ENCODE assay signal across 27 cellular contexts in the genomic region with DNA sequence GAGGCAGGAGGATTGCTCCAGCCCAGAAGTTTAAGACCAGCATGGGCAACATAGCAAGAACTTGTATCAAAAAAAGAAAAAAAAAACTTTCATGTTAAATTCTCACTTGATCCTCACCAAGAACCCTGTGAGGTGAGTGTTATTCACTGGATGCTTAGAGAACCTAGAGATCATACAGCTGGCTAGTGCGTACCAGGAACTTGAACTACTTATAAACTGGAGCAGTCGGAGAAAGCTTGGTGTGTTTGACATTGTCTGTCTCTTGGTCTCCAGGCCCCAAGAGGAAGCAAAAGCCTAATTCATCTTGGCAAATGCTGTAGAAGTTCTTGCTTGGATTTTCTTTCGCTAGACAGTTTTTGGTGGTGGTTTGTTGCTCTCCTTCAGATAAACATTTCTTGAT. TPM values are rescaled to one million over a fixed set of nuclear protein-coding genes. Genes with fewer than 3 reads are reported as not detected.
DNase-seq lines count a peak whose midpoint lies in the region; ATAC-seq and TF ChIP-seq lines count a peak whose summit lies in the region.
"Had no signal": no experiment of that assay in that cellular context is flagged by ENCODE, and none has a peak within 500 bp of the region (broad histone marks: within the 10 kb centered on the region; RNA-seq: fewer than 3 reads in every experiment).

No MANE protein-coding gene starts in this region.

- intact Hi-C loops in breast epithelium (cut with DNase I; ENCODE audit: low total_unique reads): loop anchor here (10.0 kb wide), 1 partner anchor 137 kb away; no protein-coding TSS in a partner anchor

- H3K27me3 ChIP-seq in DND-41 (ENCODE audit: insufficient read depth, low read length, poor library complexity) (no peaks in the 10 kb centered on the region), Loucy (ENCODE audit: insufficient read depth, low read length, poor library complexity, severe bottlenecking) (no peaks in the 10 kb centered on the region), layer of hippocampus (ENCODE audit: control insufficient read depth, insufficient read depth, low read length) (no peaks in the 10 kb centered on the region), subcutaneous abdominal adipose tissue (ENCODE audit: control insufficient read depth in 5 of 5, insufficient read depth in 4 of 5, low read length in 5 of 5) (no peaks in the 10 kb centered on the region), breast epithelium (no peaks in the 10 kb centered on the region)
- H3K27me3 ChIP-seq: transverse colon had no signal

- H3K9ac ChIP-seq in DND-41 (ENCODE audit: low read depth, low read length): no peak overlapping the region
- peak overlapping the region; percentile 35 for H3K9ac ChIP-seq in Loucy (ENCODE audit: low read depth, low read length, poor library complexity, severe bottlenecking)
- peak overlapping the region in 1 of 5 donors; percentile 27 for H3K9ac ChIP-seq in subcutaneous abdominal adipose tissue (ENCODE audit: low read length in 5 of 5)

- H3K4me2 ChIP-seq in DND-41 (ENCODE audit: insufficient read depth, low read length): no peak overlapping the region
- H3K4me2 ChIP-seq in Loucy (ENCODE audit: low read depth, low read length, poor library complexity, severe bottlenecking): peak overlapping the region; percentile 76

- no peaks in the 10 kb centered on the region for H3K36me3 ChIP-seq in DND-41 (ENCODE audit: insufficient read depth, low read length)
- no peaks in the 10 kb centered on the region for H3K36me3 ChIP-seq in Loucy (ENCODE audit: insufficient read depth, low read length)
- no peaks in the 10 kb centered on the region for H3K36me3 ChIP-seq in subcutaneous abdominal adipose tissue (ENCODE audit: control insufficient read depth in 5 of 5, insufficient read depth in 5 of 5, low read length in 5 of 5)
- H3K36me3 ChIP-seq in breast epithelium: no peaks in the 10 kb centered on the region
- H3K36me3 ChIP-seq: transverse colon had no signal

- no peak for TF ChIP-seq CTCF in DND-41 (IDR thresholded peaks at IDR 0.05; ENCODE audit: borderline replicate concordance, extremely low read depth, low read length, poor library complexity, severe bottlenecking)
- TF ChIP-seq CTCF in Loucy (conservative IDR thresholded peaks at IDR 0.05; ENCODE audit: low read length): no peak
- TF ChIP-seq CTCF in breast epithelium (IDR thresholded peaks at IDR 0.05): no peak

- no peak for ATAC-seq in DND-41 (ENCODE audit: insufficient read depth, low read depth)
- ATAC-seq: activated CD4-positive, CD25-positive, alpha-beta regulatory T cell treated with anti-CD3 and anti-CD28 coated beads, Interleukin-2, amount 50 U/mL, for 24 hours; esophagus mucosa; naive thymus-derived CD8-positive, alpha-beta T cell had no signal

- TF ChIP-seq POLR2A in breast epithelium (IDR thresholded peaks at IDR 0.05): no peak

- H3K4me1 ChIP-seq in DND-41 (ENCODE audit: insufficient read depth, low read length): peaks cover 29% of the 10 kb centered on the region
- peaks cover 46% of the 10 kb centered on the region for H3K4me1 ChIP-seq in Loucy (ENCODE audit: insufficient read depth, low read length, poor library complexity, severe bottlenecking)
- H3K4me1 ChIP-seq in subcutaneous abdominal adipose tissue (ENCODE audit: control insufficient read depth in 5 of 5, insufficient read depth in 5 of 5, low read length in 5 of 5): peaks cover 0 to 70% (median 45%) of the 10 kb centered on the region in 5 donors
- H3K4me1 ChIP-seq in breast epithelium: no peaks in the 10 kb centered on the region

- H2AFZ ChIP-seq in DND-41 (ENCODE audit: low read depth, low read length) (no peak overlapping the region), Loucy (ENCODE audit: low read length) (no peak overlapping the region)

- H3K4me3 ChIP-seq in DND-41 (ENCODE audit: low read depth in 1 of 2, low read length in 2 of 2) (no peak overlapping the region), Loucy (ENCODE audit: low read length, poor library complexity, severe bottlenecking) (no peak overlapping the region), subcutaneous abdominal adipose tissue (ENCODE audit: low read depth in 1 of 5, low read length in 5 of 5) (no peak overlapping the region), breast epithelium (no peak overlapping the region)
- H3K4me3 ChIP-seq: psoas muscle, SK-N-MC, transverse colon had no signal

- no peaks in the 10 kb centered on the region for H3K9me3 ChIP-seq in DND-41 (ENCODE audit: insufficient read depth, low read length, severe bottlenecking)
- H3K9me3 ChIP-seq in Loucy (ENCODE audit: insufficient read depth, low read depth, low read length): no peaks in the 10 kb centered on the region
- H3K9me3 ChIP-seq in subcutaneous abdominal adipose tissue (ENCODE audit: control insufficient read depth in 5 of 5, low read length in 5 of 5): no peaks in the 10 kb centered on the region
- H3K9me3 ChIP-seq in breast epithelium: no peaks in the 10 kb centered on the region
- H3K9me3 ChIP-seq: psoas muscle, transverse colon had no signal

- no peaks in the 10 kb centered on the region for H3F3A ChIP-seq in Loucy (ENCODE audit: low read depth)

- H3K79me2 ChIP-seq in DND-41 (ENCODE audit: insufficient read depth, low read length) (peaks cover 2% of the 10 kb centered on the region; the same call in 1 of the 2 replicates), Loucy (ENCODE audit: insufficient read depth, low read length) (peaks cover 93% of the 10 kb centered on the region)

- H3K9me2 ChIP-seq in Loucy (replicated peaks; ENCODE audit: low read depth, low read length): no peaks in the 10 kb centered on the region

- H4K20me1 ChIP-seq in DND-41 (ENCODE audit: insufficient read depth, low read length) (no peaks in the 10 kb centered on the region), Loucy (ENCODE audit: insufficient read depth, low read length, poor library complexity, severe bottlenecking) (peaks cover 16% of the 10 kb centered on the region)

- no peak for DNase-seq in DND-41
- no peak for DNase-seq in breast epithelium (ENCODE audit: low spot score in 2 of 2)
- no peak for DNase-seq in glomerular visceral epithelial cell (ENCODE audit: extremely low spot score)
- DNase-seq in HCEC 1CT: no peak
- DNase-seq: activated CD4-positive, alpha-beta memory T cell treated with anti-CD3 and anti-CD28 coated beads for 36 hours; activated CD8-positive, alpha-beta memory T cell treated with anti-CD3 and anti-CD28 coated beads, Interleukin-2, amount 50 U/mL, for 4 hours; activated naive CD4-positive, alpha-beta T cell treated with anti-CD3 and anti-CD28 coated beads, Interleukin-2, amount 10 ng/mL, durations not matched to agents 7 days and 5 days; amniotic stem cell; COR-L47; cortex of kidney; DMS79 treated with DMSO at 0.1 percent for 48 hours; endodermal cell; foreskin fibroblast; naive thymus-derived CD8-positive, alpha-beta T cell; NCI-H1092 treated with DMSO at 0.1 percent for 48 hours; NCI-H187; NCI-H69; psoas muscle; stimulated activated naive CD4-positive, alpha-beta T cell treated with Interleukin-2 at 50 U/mL for 16 hours; transverse colon had no signal

- H3K27ac ChIP-seq in DND-41 (ENCODE audit: low read length) (peak overlapping the region; percentile 40), layer of hippocampus (ENCODE audit: low read depth, low read length) (peak overlapping the region; percentile 30), subcutaneous abdominal adipose tissue (ENCODE audit: low read depth, low read length) (peak overlapping the region; percentile 15), breast epithelium (no peak overlapping the region)
- H3K27ac ChIP-seq: psoas muscle, RWPE1, SK-N-MC, transverse colon had no signal

RNA-seq across cellular contexts. Expression of gene TJP2, which starts 18.1 kb away (rescaled TPM):
- total RNA-seq in breast epithelium: 100 to 1,000 TPM in 2 of 3 donors, 10 to 100 TPM in 1; 85.2 to 125 (median 108) TPM

Comparison
In these comparisons a context has a peak if more than half of its experiments do, and no peak if none do; other contexts are left out.
1. H3K27ac ChIP-seq: peak in DND-41 (single experiment), layer of hippocampus (single experiment) and subcutaneous abdominal adipose tissue (single experiment); none in breast epithelium (0 of 2).